12 cellular contexts compared by ENCODE assay signal in the genomic region with DNA sequence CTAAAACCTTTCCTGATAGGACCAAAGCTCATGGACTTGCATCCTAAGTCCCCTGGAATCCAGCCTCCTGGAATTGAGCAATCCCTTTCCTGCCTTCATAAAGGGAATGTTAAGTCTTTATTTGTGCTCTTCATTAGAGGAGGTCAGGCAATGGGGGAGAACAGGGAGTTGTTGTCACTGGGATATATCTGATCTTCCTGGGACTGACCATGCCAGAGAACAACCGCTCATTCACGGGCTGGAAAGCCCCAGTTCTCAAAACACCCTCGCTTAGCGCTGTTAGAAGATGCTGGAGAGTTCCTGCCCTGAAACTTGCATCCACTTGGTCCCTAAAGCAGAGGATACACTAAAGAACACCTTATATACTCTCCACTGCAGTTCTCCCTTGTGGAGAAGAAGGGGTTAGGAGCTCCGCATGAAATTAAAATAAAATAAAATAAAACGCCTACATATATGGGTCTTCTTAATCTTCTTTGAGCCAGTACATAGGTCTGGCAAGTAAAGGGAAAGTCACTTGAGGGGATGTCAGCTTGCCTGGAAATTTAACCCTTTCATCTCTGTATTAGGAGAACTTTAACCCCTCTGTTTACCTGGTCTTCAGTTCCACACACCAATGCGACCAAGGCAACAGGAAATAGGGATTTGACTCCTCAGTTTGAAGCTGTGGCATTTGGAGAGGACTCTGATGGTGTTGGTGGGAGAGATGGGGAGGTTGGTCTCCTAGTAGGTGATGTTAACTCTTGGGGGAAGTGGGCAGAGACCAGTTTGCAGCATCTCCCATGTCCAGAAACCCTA. TPM values are rescaled to one million over a fixed set of nuclear protein-coding genes. Genes with fewer than 3 reads are reported as not detected.
DNase-seq lines count a peak whose midpoint lies in the region; ATAC-seq and TF ChIP-seq lines count a peak whose summit lies in the region.
"Had no signal": no experiment of that assay in that cellular context is flagged by ENCODE, and none has a peak within 500 bp of the region (broad histone marks: within the 10 kb centered on the region; RNA-seq: fewer than 3 reads in every experiment).

No MANE protein-coding gene starts in this region.

- H3K27ac ChIP-seq in angular gyrus (ENCODE audit: low read depth, low read length) = peak overlapping the region; percentile 60
- H3K27ac ChIP-seq in heart left ventricle = peak overlapping the region in 2 of 12 donors; percentile 36 to 69
- H3K27ac ChIP-seq in neural cell (ENCODE audit: low read length) = peak overlapping the region; percentile 35
- H3K27ac ChIP-seq: upper lobe of left lung had no signal

- no peaks in the 10 kb centered on the region for H3K9me3 ChIP-seq in heart left ventricle
- H3K9me3 ChIP-seq in neural cell (ENCODE audit: low read length) = no peaks in the 10 kb centered on the region
- H3K9me3 ChIP-seq: upper lobe of left lung had no signal

- H4K20me1 ChIP-seq in neural cell (ENCODE audit: insufficient read depth) = no peaks in the 10 kb centered on the region

- H3K27me3 ChIP-seq in heart left ventricle (peaks cover 5 to 52% (median 31%) of the 10 kb centered on the region in 9 donors), neural cell (ENCODE audit: insufficient read depth, low read depth, low read length) (peaks cover 10% of the 10 kb centered on the region)

- H3K79me2 ChIP-seq in neural cell (replicated peaks; ENCODE audit: insufficient read depth, low read length) = peaks cover 35% of the 10 kb centered on the region

- WGBS in heart left ventricle, 4 donors = 17 to 19% (median 17%) methylated on average over 7 of the region's 7 CpGs

- no peaks in the 10 kb centered on the region for H3K9me2 ChIP-seq in neural cell (ENCODE audit: insufficient read depth, low read length)

- TF ChIP-seq RAD21 in neural cell (conservative IDR thresholded peaks at IDR 0.05) = no peak

- H3K4me3 ChIP-seq in heart left ventricle (peak overlapping the region in 7 of 12 donors; percentile 4 to 54 (median 43)), neural cell (ENCODE audit: low read length) (peak overlapping the region; percentile 84)

- TF ChIP-seq EP300 in neural cell (conservative IDR thresholded peaks at IDR 0.05; ENCODE audit: poor library complexity, severe bottlenecking) = no peak

- peaks cover 8% of the 10 kb centered on the region for H3F3A ChIP-seq in neural cell (ENCODE audit: insufficient read depth, low read length, poor library complexity, severe bottlenecking)

- H3K36me3 ChIP-seq in heart left ventricle (no peaks in the 10 kb centered on the region), neural cell (ENCODE audit: insufficient read depth, low read length) (no peaks in the 10 kb centered on the region)
- H3K36me3 ChIP-seq: upper lobe of left lung had no signal

- no peak for TF ChIP-seq CTCF in heart left ventricle (IDR thresholded peaks at IDR 0.05)
- TF ChIP-seq CTCF in neural cell (IDR thresholded peaks at IDR 0.05; ENCODE audit: poor library complexity, severe bottlenecking) = no peak

- intact Hi-C loops in heart left ventricle (cut with DNase I) = no loop called here

- no peak for TF ChIP-seq POLR2A in heart left ventricle (IDR thresholded peaks at IDR 0.05)

- ATAC-seq in heart left ventricle (peak in 2 of 4 donors; percentile 24 to 62), GM21786 (IDR thresholded peaks at IDR 0.05; ENCODE audit: unreplicated experiment) (no peak)
- ATAC-seq: left colon had no signal

- peak overlapping the region; percentile 63 for H3K4me2 ChIP-seq in neural cell (ENCODE audit: low read length)

- DNase-seq in COLO829 (ENCODE audit: low spot score) (peak; percentile 55), heart left ventricle (no peak), DMS79 treated with DMSO at 0.1 percent for 48 hours (lab: John Stamatoyannopoulos, UW) (no peak), glomerular visceral epithelial cell (ENCODE audit: extremely low spot score) (no peak), NCI-H2196 (lab: John Stamatoyannopoulos, UW; ENCODE audit: unreplicated experiment) (no peak)
- DNase-seq: activated T-cell treated with anti-CD3 and anti-CD28 coated beads, Interleukin-2, amount 50 U/mL, for 48 hours; DMS79; left colon; upper lobe of left lung had no signal

- no peak overlapping the region for H2AFZ ChIP-seq in neural cell (ENCODE audit: low read depth, low read length)

- H3K4me1 ChIP-seq in heart left ventricle = peaks cover 0 to 13% (median 0%) of the 10 kb centered on the region in 12 donors

- peak overlapping the region; percentile 66 for H3K9ac ChIP-seq in neural cell (ENCODE audit: low read length)

TF ChIP-seq in neural cell, 6 proteins besides CTCF, POLR2A, EP300 and RAD21:
- TF ChIP-seq SMC3 (conservative IDR thresholded peaks at IDR 0.05; ENCODE audit: poor library complexity) (peak; percentile 26), POLR2AphosphoS5 (IDR thresholded peaks at IDR 0.05) (no peak)

RNA-seq across cellular contexts. Expression of a gene that starts 1.2 kb away (rescaled TPM):
- 1 to 10 TPM in 6 of 9 donors, under 1 TPM in 3; 0.23 to 5.7 (median 1.2) TPM for total RNA-seq in heart left ventricle
- under 1 TPM; 0.36 to 0.53 TPM for polyA plus RNA-seq in heart left ventricle
- polyA plus RNA-seq in neural cell = 27.0 and 30.2 TPM in 2 replicates
- 61.1 and 85.3 TPM in 2 replicates for polyA minus RNA-seq in neural cell

Comparison
In these comparisons a context has a peak if more than half of its experiments do, and no peak if none do; other contexts are left out.
1. RNA of a gene that starts 1.2 kb away (polyA plus RNA-seq): 27.0 to 30.2 TPM in neural cell; 0.36 to 0.53 TPM in heart left ventricle; every median in the first group is over 10 times any median in the second.